ENCODE assay signal across 13 cellular contexts in the genomic region with DNA sequence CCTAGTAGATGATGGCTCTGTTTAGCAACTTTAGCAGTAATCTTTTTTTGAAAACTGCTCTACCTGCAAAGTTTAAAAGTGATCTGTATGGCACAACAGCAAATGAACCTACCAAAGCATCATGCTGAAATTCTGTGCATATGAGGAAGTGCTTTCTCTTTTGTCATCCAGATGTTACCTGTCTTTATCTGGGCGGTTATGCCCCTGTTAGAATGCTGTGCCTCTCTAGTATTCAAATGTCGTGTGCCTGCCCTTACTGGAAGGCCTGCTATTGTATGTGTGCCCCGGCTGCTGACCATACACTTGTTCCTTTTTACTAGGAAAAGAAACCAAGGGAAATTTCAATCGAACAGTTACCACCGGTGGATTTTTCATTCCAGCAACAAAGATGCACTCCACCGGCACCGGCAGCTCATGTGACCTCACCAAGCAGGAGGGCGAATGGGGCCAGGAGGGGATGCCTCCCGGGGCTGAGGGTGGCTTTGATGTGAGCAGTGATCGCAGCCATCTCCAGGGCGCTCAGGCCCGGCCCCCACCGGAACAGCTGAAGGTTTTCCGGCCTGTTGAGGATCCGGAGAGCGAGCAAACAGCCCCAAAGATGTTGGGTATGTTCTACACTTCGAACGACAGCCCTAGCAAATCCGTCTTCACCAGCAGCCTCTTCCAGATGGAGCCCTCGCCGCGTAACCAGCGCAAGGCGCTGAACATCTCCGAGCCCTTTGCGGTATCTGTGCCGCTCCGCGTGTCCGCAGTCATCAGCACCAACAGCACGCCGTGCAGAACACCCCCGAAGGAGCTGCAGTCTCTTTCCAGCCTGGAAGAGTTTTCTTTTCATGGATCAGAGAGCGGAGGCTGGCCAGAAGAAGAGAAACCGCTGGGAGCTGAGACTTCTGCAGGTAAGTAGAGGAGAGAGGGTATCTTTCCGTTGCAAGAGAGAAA.
DNase-seq lines count a peak whose midpoint lies in the region; ATAC-seq, FAIRE-seq and TF ChIP-seq lines count a peak whose summit lies in the region.
"Had no signal": no experiment of that assay in that cellular context is flagged by ENCODE, and none has a peak within 500 bp of the region (broad histone marks: within the 10 kb centered on the region; RNA-seq: fewer than 3 reads in every experiment).

No MANE protein-coding gene starts in this region.

- H3K27ac ChIP-seq in H1 (ENCODE audit: low read depth, low read length) (no peak overlapping the region), SK-N-SH (ENCODE audit: low read depth in 2 of 2, low read length in 1 of 2) (no peak overlapping the region)

- H4K91ac ChIP-seq in H1 (replicated peaks; ENCODE audit: insufficient read length, low read length): peak overlapping the region; percentile 31

- H3K79me2 ChIP-seq in H1 (ENCODE audit: control insufficient read depth in 1 of 2, insufficient read depth in 2 of 2, low read length in 2 of 2): no peaks in the 10 kb centered on the region
- no peaks in the 10 kb centered on the region for H3K79me2 ChIP-seq in SK-N-SH (ENCODE audit: insufficient read depth)

- no peaks in the 10 kb centered on the region; the same call in 1 of the 2 replicates for H3K79me1 ChIP-seq in H1 (ENCODE audit: low read depth, low read length)

- no peak overlapping the region for H4K5ac ChIP-seq in H1 (ENCODE audit: insufficient read length, low read depth, low read length)

- H3F3A ChIP-seq in SK-N-SH (replicated peaks; ENCODE audit: insufficient read depth): no peaks in the 10 kb centered on the region

- H2BK15ac ChIP-seq in H1 (ENCODE audit: low read length): 0 out of 2 replicates have a peak overlapping the region, but pooled peaks have one; percentile 73

- H2AFZ ChIP-seq in H1 (ENCODE audit: low read length): no peak overlapping the region; the same call in 1 of the 2 replicates
- no peak overlapping the region for H2AFZ ChIP-seq in SK-N-SH (ENCODE audit: low read depth)

- peak overlapping the region; percentile 34; the same call in 1 of the 2 replicates for H2BK20ac ChIP-seq in H1 (ENCODE audit: low read length)

- no peak for TF ChIP-seq CTCF in H1 (IDR thresholded peaks at IDR 0.05; ENCODE audit: control extremely low read depth in 1 of 3, insufficient read depth in 1 of 3, low read depth in 1 of 3, low read length in 3 of 3)
- TF ChIP-seq CTCF in SK-N-SH (IDR thresholded peaks at IDR 0.05): no peak
- TF ChIP-seq CTCF in omental fat pad (IDR thresholded peaks at IDR 0.05): no peak

- DNase-seq in H1 (ENCODE audit: low read depth in 1 of 2, low spot score in 2 of 2) (peak in 1 of 2 experiments; percentile 49), SK-N-SH (no peak), omental fat pad (ENCODE audit: low spot score) (no peak), NCI-H1048 (lab: John Stamatoyannopoulos, UW) (no peak), OCI-M1 (lab: John Stamatoyannopoulos, UW) (no peak)
- DNase-seq: activated naive CD4-positive, alpha-beta T cell treated with anti-CD3 and anti-CD28 coated beads, Interleukin-2, amount 50 U/mL, for 16 hours; cortex of kidney; head of caudate nucleus; NCI-H1436 treated with DMSO at 0.1 percent for 48 hours had no signal

- H3K9me2 ChIP-seq in SK-N-SH: no peaks in the 10 kb centered on the region

- H3K18ac ChIP-seq in H1 (ENCODE audit: extremely low read depth, low read length): no peak overlapping the region

- CTCF ChIA-PET in H1 (lab: Charles Lee; ENCODE audit: partially characterized antibody) (interaction anchor here (1.0 to 1.8 kb wide), 3 partner anchors 16 to 51 kb away, joined by 3 to 6 read pairs (median 3); no protein-coding TSS in a partner anchor), SK-N-SH (lab: Yijun Ruan, JAX) (no interaction called here)

- TF ChIP-seq RAD21 in H1 (IDR thresholded peaks at IDR 0.05 in 1 of 2, conservative IDR thresholded peaks at IDR 0.05 in 1 of 2; ENCODE audit: low read depth in 2 of 2, low read length in 2 of 2) (no peak), SK-N-SH (IDR thresholded peaks at IDR 0.05; ENCODE audit: low read length) (no peak)

- H3K14ac ChIP-seq in H1 (ENCODE audit: insufficient read length): no peak overlapping the region

- H4K20me1 ChIP-seq in H1 (replicated peaks in 1 of 2; ENCODE audit: control insufficient read depth in 1 of 2, insufficient read depth in 2 of 2, low read length in 2 of 2): no peaks in the 10 kb centered on the region
- H4K20me1 ChIP-seq in SK-N-SH (ENCODE audit: insufficient read depth): no peaks in the 10 kb centered on the region

- H3K9me3 ChIP-seq in H1 (ENCODE audit: insufficient read depth in 2 of 2, low read depth in 1 of 2, low read length in 1 of 2) (no peaks in the 10 kb centered on the region), SK-N-SH (no peaks in the 10 kb centered on the region)

- H3K4me3 ChIP-seq in H1 (ENCODE audit: extremely low read depth in 1 of 4, insufficient read depth in 2 of 4, low read depth in 3 of 4, low read length in 4 of 4): no peak overlapping the region
- H3K4me3 ChIP-seq in SK-N-SH (ENCODE audit: low read depth in 2 of 2, low read length in 1 of 2): no peak overlapping the region

- H4K8ac ChIP-seq in H1 (ENCODE audit: extremely low read depth, insufficient read depth, low read length): no peak overlapping the region

- H3K27me3 ChIP-seq in H1 (replicated peaks in 1 of 4; ENCODE audit: control insufficient read depth in 3 of 4, extremely low read depth in 1 of 4, insufficient read depth in 3 of 4, low read length in 3 of 4) (no peaks in the 10 kb centered on the region), SK-N-SH (ENCODE audit: insufficient read depth) (no peaks in the 10 kb centered on the region)

- H3K4ac ChIP-seq in H1 (replicated peaks; ENCODE audit: insufficient read length, low read depth, low read length): peak overlapping the region; percentile 27

- H2BK12ac ChIP-seq in H1 (ENCODE audit: low read depth, low read length): no peak overlapping the region

- peak overlapping the region in 1 of 2 experiments; percentile 7; a peak in 1 of 4 replicates for H3K4me2 ChIP-seq in H1 (ENCODE audit: insufficient read depth in 1 of 2, low read depth in 2 of 2, low read length in 2 of 2)
- no peak overlapping the region for H3K4me2 ChIP-seq in SK-N-SH

- ATAC-seq in GM18517 (IDR thresholded peaks at IDR 0.05; ENCODE audit: unreplicated experiment): peak; percentile 62
- peak; percentile 62 for ATAC-seq in GM21367 (IDR thresholded peaks at IDR 0.05; ENCODE audit: unreplicated experiment)
- peak; percentile 72 for ATAC-seq in HG03025 (IDR thresholded peaks at IDR 0.05; ENCODE audit: low FRiP score, unreplicated experiment)
- no peak for ATAC-seq in omental fat pad (ENCODE audit: low FRiP score)
- ATAC-seq: Panc1 had no signal

- no peak overlapping the region for H2AK5ac ChIP-seq in H1 (ENCODE audit: low read depth, low read length)

- no peak overlapping the region for H2BK120ac ChIP-seq in H1 (replicated peaks; ENCODE audit: low read depth, low read length)

- H3K23me2 ChIP-seq in H1 (ENCODE audit: low read depth, low read length): no peaks in the 10 kb centered on the region

- WGBS in H1 (ENCODE audit: extremely low coverage in 1 of 2, insufficient coverage in 1 of 2, insufficient read length in 1 of 2, insufficient replicate concordance in 2 of 2, low coverage in 1 of 2, low lambda C conversion rate in 2 of 2, missing lambda C conversion rate in 1 of 2), 2 experiments: 81% methylated on average over 36 of the region's 36 CpGs; no CpG with 5 or more reads in 1 of the 2 experiments
- 94% methylated on average over 35 of the region's 36 CpGs for whole genome bisulfite sequencing in SK-N-SH (ENCODE audit: low lambda C conversion rate)

- H2BK5ac ChIP-seq in H1 (ENCODE audit: low read depth, low read length): no peak overlapping the region

- TF ChIP-seq EP300 in H1 (IDR thresholded peaks at IDR 0.05; ENCODE audit: borderline replicate concordance in 1 of 2, low read depth in 2 of 2, low read length in 2 of 2) (no peak), SK-N-SH (IDR thresholded peaks at IDR 0.05; ENCODE audit: borderline replicate concordance in 1 of 2, low read depth in 1 of 2, low read length in 1 of 2) (no peak)

- H3K36me3 ChIP-seq in H1 (ENCODE audit: control insufficient read depth in 2 of 4, insufficient read depth in 4 of 4, low read length in 3 of 4) (no peaks in the 10 kb centered on the region), SK-N-SH (replicated peaks in 1 of 2; ENCODE audit: control insufficient read depth in 1 of 2, insufficient read depth in 2 of 2, low read length in 1 of 2) (peaks cover 42 to 51% of the 10 kb centered on the region in 2 experiments)

- no peak for TF ChIP-seq POLR2A in H1 (IDR thresholded peaks at IDR 0.05; ENCODE audit: control extremely low read depth in 1 of 2, low read depth in 2 of 2, low read length in 2 of 2)

- H3K9ac ChIP-seq in H1 (replicated peaks in 1 of 4; ENCODE audit: extremely low read depth in 1 of 4, low read depth in 3 of 4, low read length in 3 of 4) (no peak overlapping the region), SK-N-SH (no peak overlapping the region)

- no peak overlapping the region for H3K56ac ChIP-seq in H1 (replicated peaks; ENCODE audit: insufficient read length, low read depth, low read length)

- peaks cover 0 to 14% (median 7%) of the 10 kb centered on the region in 4 experiments; a peak in 6 of 7 replicates for H3K4me1 ChIP-seq in H1 (replicated peaks in 1 of 4; ENCODE audit: control insufficient read depth in 3 of 4, insufficient read depth in 4 of 4, low read length in 3 of 4)
- H3K4me1 ChIP-seq in SK-N-SH (ENCODE audit: control insufficient read depth in 1 of 2, insufficient read depth in 2 of 2, low read depth in 1 of 2, low read length in 1 of 2): no peaks in the 10 kb centered on the region

- POLR2A ChIA-PET in H1 (lab: Charles Lee; ENCODE audit: partially characterized antibody) (no interaction called here), SK-N-SH (lab: Yijun Ruan, JAX) (no interaction called here)

- no peak overlapping the region for H3K23ac ChIP-seq in H1 (ENCODE audit: insufficient read length)

- FAIRE-seq in H1 (lab: Jason Lieb, UNC): no peak

TF ChIP-seq in H1, 55 proteins besides CTCF, POLR2A, EP300 and RAD21 (continues in another document):
- TF ChIP-seq POLR2AphosphoS5 (IDR thresholded peaks at IDR 0.05; ENCODE audit: low read depth, low read length) (no peak), SP4 (IDR thresholded peaks at IDR 0.05; ENCODE audit: low read length) (no peak)

TF ChIP-seq in SK-N-SH, 30 proteins besides CTCF, POLR2A, EP300 and RAD21 (continues in another document):
- TF ChIP-seq RCOR1 (IDR thresholded peaks at IDR 0.05; ENCODE audit: low read length) (no peak), NFIC (IDR thresholded peaks at IDR 0.05; ENCODE audit: borderline replicate concordance) (no peak), FOXJ3 (CRISPR knock-in tag; IDR thresholded peaks at IDR 0.05) (no peak), TCF12 (IDR thresholded peaks at IDR 0.05) (no peak), RXRA (IDR thresholded peaks at IDR 0.05; ENCODE audit: borderline replicate concordance, low read depth) (no peak)
- TF ChIP-seq, protein P1, sequence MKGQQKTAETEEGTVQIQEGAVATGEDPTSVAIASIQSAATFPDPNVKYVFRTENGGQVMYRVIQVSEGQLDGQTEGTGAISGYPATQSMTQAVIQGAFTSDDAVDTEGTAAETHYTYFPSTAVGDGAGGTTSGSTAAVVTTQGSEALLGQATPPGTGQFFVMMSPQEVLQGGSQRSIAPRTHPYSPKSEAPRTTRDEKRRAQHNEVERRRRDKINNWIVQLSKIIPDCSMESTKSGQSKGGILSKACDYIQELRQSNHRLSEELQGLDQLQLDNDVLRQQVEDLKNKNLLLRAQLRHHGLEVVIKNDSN (IDR thresholded peaks at IDR 0.05; ENCODE audit: borderline replicate concordance, low read depth): no peak
